Comparison of ENCODE assay signal across 14 cellular contexts in the genomic region with DNA sequence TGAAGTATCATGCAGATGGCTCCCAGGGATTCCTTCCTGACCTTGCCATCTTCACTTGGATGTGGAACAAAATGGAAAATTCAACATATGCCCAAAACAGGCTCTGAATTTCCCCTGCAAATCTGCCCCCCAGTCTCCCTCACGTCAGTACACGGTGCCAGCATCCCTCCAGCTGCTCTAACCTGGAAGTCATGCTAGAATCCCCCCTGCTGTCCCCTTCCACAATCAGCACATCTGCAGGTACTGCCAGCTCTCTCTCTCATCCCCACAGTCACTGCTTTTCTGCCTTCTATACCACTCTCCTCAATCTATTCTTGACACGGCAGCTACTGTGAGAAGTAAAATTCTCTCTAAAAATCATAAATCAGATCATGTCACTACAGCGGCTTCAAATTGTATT. TPM values are rescaled to one million over a fixed set of nuclear protein-coding genes. Genes with fewer than 3 reads are reported as not detected.
DNase-seq lines count a peak whose midpoint lies in the region; ATAC-seq and TF ChIP-seq lines count a peak whose summit lies in the region.
"Had no signal": no experiment of that assay in that cellular context is flagged by ENCODE, and none has a peak within 500 bp of the region (broad histone marks: within the 10 kb centered on the region; RNA-seq: fewer than 3 reads in every experiment).

No MANE protein-coding gene starts in this region.

- DNase-seq in CD14-positive monocyte (ENCODE audit: low spot score): no peak
- DNase-seq in effector memory CD4-positive, alpha-beta T cell: no peak
- no peak for DNase-seq in posterior vena cava (ENCODE audit: low spot score)
- DNase-seq: MG63 had no signal

- H2AFZ ChIP-seq in Loucy (ENCODE audit: low read length): no peak overlapping the region

- peaks cover 0 to 6% (median 0%) of the 10 kb centered on the region in 3 donors for H3K27me3 Mint-ChIP-seq in CD14-positive monocyte (ENCODE audit: low read depth in 3 of 3)

- H3K4me1 ChIP-seq in Loucy (ENCODE audit: insufficient read depth, low read length, poor library complexity, severe bottlenecking): peaks cover 49% of the 10 kb centered on the region
- H3K4me1 ChIP-seq in effector memory CD4-positive, alpha-beta T cell (ENCODE audit: control insufficient read depth, insufficient read depth, low read length, poor library complexity, severe bottlenecking): peaks cover 21% of the 10 kb centered on the region

- H3K4me1 Mint-ChIP-seq in CD14-positive monocyte: peaks cover 26% of the 10 kb centered on the region

- H3K79me2 ChIP-seq in Loucy (ENCODE audit: insufficient read depth, low read length): 0 out of 2 replicates have a peak, but pooled peaks cover 3% of the 10 kb centered on the region

- H3K4me3 Mint-ChIP-seq in CD14-positive monocyte: peak overlapping the region in 1 of 2 donors; percentile 58

- H4K20me1 ChIP-seq in Loucy (ENCODE audit: insufficient read depth, low read length, poor library complexity, severe bottlenecking): no peaks in the 10 kb centered on the region

- peak overlapping the region; percentile 50 for H3K9ac ChIP-seq in Loucy (ENCODE audit: low read depth, low read length, poor library complexity, severe bottlenecking)

- H3K4me2 ChIP-seq in Loucy (ENCODE audit: low read depth, low read length, poor library complexity, severe bottlenecking): peak overlapping the region; percentile 80

- no peak for TF ChIP-seq CTCF in CD14-positive monocyte (IDR thresholded peaks at IDR 0.05)
- no peak for TF ChIP-seq CTCF in Loucy (conservative IDR thresholded peaks at IDR 0.05; ENCODE audit: low read length)

- no peaks in the 10 kb centered on the region for H3K9me3 ChIP-seq in Loucy (ENCODE audit: insufficient read depth, low read depth, low read length)
- H3K9me3 ChIP-seq in effector memory CD4-positive, alpha-beta T cell (ENCODE audit: control insufficient read depth, low read length): no peaks in the 10 kb centered on the region
- H3K9me3 ChIP-seq: HAP-1, MG63, SJSA1 had no signal

- no peaks in the 10 kb centered on the region for H3K27me3 ChIP-seq in Loucy (ENCODE audit: insufficient read depth, low read length, poor library complexity, severe bottlenecking)
- H3K27me3 ChIP-seq in effector memory CD4-positive, alpha-beta T cell (replicated peaks; ENCODE audit: control insufficient read depth, insufficient read depth, low read length, poor library complexity, severe bottlenecking): no peaks in the 10 kb centered on the region
- H3K27me3 ChIP-seq: MG63, SJSA1 had no signal

- H3F3A ChIP-seq in Loucy (ENCODE audit: low read depth): no peaks in the 10 kb centered on the region

- ATAC-seq in GM21619 (IDR thresholded peaks at IDR 0.05; ENCODE audit: unreplicated experiment) (no peak), GM21825 (IDR thresholded peaks at IDR 0.05; ENCODE audit: unreplicated experiment) (no peak)

- peaks cover 72 to 79% of the 10 kb centered on the region in 2 donors for H3K36me3 Mint-ChIP-seq in CD14-positive monocyte

- H3K27ac ChIP-seq in effector memory CD4-positive, alpha-beta T cell (ENCODE audit: insufficient read depth, low read length, poor library complexity, severe bottlenecking): peak overlapping the region; percentile 66
- H3K27ac ChIP-seq: SJSA1 had no signal

- intact Hi-C loops in CD14-positive monocyte (cut with micrococcal nuclease) (no loop called here), posterior vena cava (cut with DNase I) (no loop called here)

- peak overlapping the region; percentile 16 to 83 (median 76) for H3K27ac Mint-ChIP-seq in CD14-positive monocyte

- peaks cover 0 to 16% (median 9%) of the 10 kb centered on the region in 7 donors for H3K9me3 Mint-ChIP-seq in CD14-positive monocyte

- H3K36me3 ChIP-seq in Loucy (ENCODE audit: insufficient read depth, low read length): peaks cover 3% of the 10 kb centered on the region; the same call in 1 of the 2 replicates
- H3K36me3 ChIP-seq in effector memory CD4-positive, alpha-beta T cell (ENCODE audit: control insufficient read depth, insufficient read depth, low read length): no peaks in the 10 kb centered on the region
- H3K36me3 ChIP-seq: MG63 had no signal

- H3K9me2 ChIP-seq in Loucy (replicated peaks; ENCODE audit: low read depth, low read length): no peaks in the 10 kb centered on the region

- peak overlapping the region; percentile 46 for H3K4me3 ChIP-seq in Loucy (ENCODE audit: low read length, poor library complexity, severe bottlenecking)
- peak overlapping the region; percentile 29 for H3K4me3 ChIP-seq in effector memory CD4-positive, alpha-beta T cell (ENCODE audit: insufficient read depth, low read depth, low read length, poor library complexity, severe bottlenecking)
- H3K4me3 ChIP-seq: HAP-1, MG63, SJSA1 had no signal

RNA-seq across cellular contexts. Expression of a gene that starts 21.6 kb away (rescaled TPM):
- polyA plus RNA-seq in CD14-positive monocyte: 10 to 100 TPM in 1 of 2 donors, 1 to 10 TPM in 1; 3.2 to 10.4 TPM
- total RNA-seq in posterior vena cava: 1 to 10 TPM; 8.0 to 9.7 TPM

RNA-seq across cellular contexts. Expression of a gene that starts 23.1 kb away (rescaled TPM):
- 1 to 10 TPM in 1 of 2 donors, under 1 TPM in 1; 0.67 to 3.0 TPM for polyA plus RNA-seq in CD14-positive monocyte
- total RNA-seq in posterior vena cava: not detected
- total RNA-seq: activated CD8-positive, alpha-beta memory T cell treated with anti-CD3 and anti-CD28 coated beads for 36 hours; bronchial epithelial cell; mononuclear cell; sciatic nerve had no signal
- polyA plus RNA-seq: esophagus had no signal

RNA-seq across cellular contexts. Expression of a gene that starts 45.6 kb away (rescaled TPM):
- 100 to 1,000 TPM; 120 to 196 TPM for polyA plus RNA-seq in CD14-positive monocyte
- total RNA-seq in posterior vena cava: 1 to 10 TPM; 5.6 to 8.8 TPM
- total RNA-seq: bronchial epithelial cell had no signal

RNA-seq across cellular contexts. Expression of a gene that starts 55.0 kb away (rescaled TPM):
- polyA plus RNA-seq in CD14-positive monocyte: 1 to 10 TPM; 1.9 to 2.3 TPM
- 1 to 10 TPM in 1 of 2 donors, under 1 TPM in 1; 0.79 to 1.4 TPM for total RNA-seq in posterior vena cava
